25 cellular contexts compared by ENCODE assay signal in the genomic region with DNA sequence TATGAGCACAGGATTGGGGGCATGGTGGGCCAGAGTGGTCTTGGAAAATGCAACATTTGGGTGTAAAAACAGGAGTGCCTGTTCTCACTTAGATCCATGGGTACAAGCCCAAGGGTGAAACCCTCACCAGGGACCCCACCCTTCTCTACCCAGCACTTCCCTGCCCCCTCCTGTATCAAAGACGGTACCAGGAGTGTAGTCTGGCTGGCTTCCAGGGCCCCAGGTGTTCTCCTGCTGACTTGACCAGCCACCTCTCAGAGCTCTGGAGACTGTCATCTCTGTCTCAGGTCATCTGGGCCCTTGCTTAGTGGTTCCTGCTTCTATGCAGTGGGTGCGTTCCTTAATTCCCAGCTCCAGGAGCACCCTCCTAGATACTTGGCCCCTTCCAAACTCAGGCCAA.
"Had no signal": no experiment of that assay in that cellular context is flagged by ENCODE, and none has a peak within 500 bp of the region (broad histone marks: within the 10 kb centered on the region; RNA-seq: fewer than 3 reads in every experiment).

No MANE protein-coding gene starts in this region.

- H3K4me1 ChIP-seq: parathyroid adenoma, psoas muscle, right lobe of liver, sigmoid colon, stomach, thyroid gland, transverse colon, upper lobe of right lung, uterus had no signal

- H3K36me3 ChIP-seq: neutrophil, right lobe of liver, sigmoid colon, stomach, thoracic aorta, thyroid gland, transverse colon, upper lobe of right lung, uterus had no signal

- FAIRE-seq: small intestine had no signal

- H3K4me3 ChIP-seq: psoas muscle, right lobe of liver, sigmoid colon, stomach, thoracic aorta, thyroid gland, transverse colon, upper lobe of right lung, uterus had no signal

- DNase-seq: naive thymus-derived CD8-positive, alpha-beta T cell; nephron progenitor cell; nucleus accumbens; posterior cingulate gyrus; psoas muscle; right cardiac atrium; right lobe of liver; sigmoid colon; small intestine; stimulated activated CD4-positive, alpha-beta T cell treated with anti-CD3 and anti-CD28 coated beads, Interleukin-15, amount 100 ng/mL, for 24 hours; stimulated activated CD4-positive, alpha-beta T cell treated with anti-CD3 and anti-CD28 coated beads, Interleukin-2, amount 100 ng/mL, for 24 hours; stimulated activated CD4-positive, alpha-beta T cell treated with anti-CD3 and anti-CD28 coated beads, Interleukin-2, amount 100 ng/mL, for 48 hours; stimulated activated CD4-positive, alpha-beta T cell treated with anti-CD3 and anti-CD28 coated beads, Interleukin-4, amount 100 ng/mL, for 24 hours; stimulated activated naive B cell treated with anti-CD40 and anti-IgM and Interleukin-4, amounts not matched to agents 10 μg/mL and 1 μg/mL and 100 μg/mL, for 72 hours; stimulated activated naive CD4-positive, alpha-beta T cell treated with Interleukin-2 at 50 U/mL for 16 hours; stomach; thyroid gland; transverse colon; upper lobe of right lung; uterus had no signal

- ATAC-seq: naive thymus-derived CD8-positive, alpha-beta T cell; natural killer cell treated with Interleukin-12 subunit alpha and Interleukin-12 subunit beta and Interleukin-15 and Interleukin-18, amount 100 ng/mL, for 72 hours; psoas muscle; right cardiac atrium; right lobe of liver; stimulated activated effector memory CD8-positive, alpha-beta T cell treated with anti-CD3 and anti-CD28 coated beads, Interleukin-12 subunit alpha, Interleukin-12 subunit beta, amount 100 ng/mL, for 72 hours; stimulated activated naive B cell treated with anti-CD40 and anti-IgM and Interleukin-4, amounts not matched to agents 10 μg/mL and 1 μg/mL and 100 μg/mL, for 72 hours; upper lobe of right lung had no signal

- H3K27me3 ChIP-seq: neutrophil, right lobe of liver, sigmoid colon, stomach, thyroid gland, transverse colon, upper lobe of right lung, uterus had no signal

- H3K27ac ChIP-seq: neutrophil, parathyroid adenoma, psoas muscle, right lobe of liver, sigmoid colon, stomach, thoracic aorta, thyroid gland, transverse colon, upper lobe of right lung, uterus had no signal

- H3K9me3 ChIP-seq: neutrophil, psoas muscle, right lobe of liver, sigmoid colon, stomach, thoracic aorta, thyroid gland, transverse colon, upper lobe of right lung, uterus had no signal
